Comparison of ENCODE assay signal across 8 cellular contexts in the genomic region with DNA sequence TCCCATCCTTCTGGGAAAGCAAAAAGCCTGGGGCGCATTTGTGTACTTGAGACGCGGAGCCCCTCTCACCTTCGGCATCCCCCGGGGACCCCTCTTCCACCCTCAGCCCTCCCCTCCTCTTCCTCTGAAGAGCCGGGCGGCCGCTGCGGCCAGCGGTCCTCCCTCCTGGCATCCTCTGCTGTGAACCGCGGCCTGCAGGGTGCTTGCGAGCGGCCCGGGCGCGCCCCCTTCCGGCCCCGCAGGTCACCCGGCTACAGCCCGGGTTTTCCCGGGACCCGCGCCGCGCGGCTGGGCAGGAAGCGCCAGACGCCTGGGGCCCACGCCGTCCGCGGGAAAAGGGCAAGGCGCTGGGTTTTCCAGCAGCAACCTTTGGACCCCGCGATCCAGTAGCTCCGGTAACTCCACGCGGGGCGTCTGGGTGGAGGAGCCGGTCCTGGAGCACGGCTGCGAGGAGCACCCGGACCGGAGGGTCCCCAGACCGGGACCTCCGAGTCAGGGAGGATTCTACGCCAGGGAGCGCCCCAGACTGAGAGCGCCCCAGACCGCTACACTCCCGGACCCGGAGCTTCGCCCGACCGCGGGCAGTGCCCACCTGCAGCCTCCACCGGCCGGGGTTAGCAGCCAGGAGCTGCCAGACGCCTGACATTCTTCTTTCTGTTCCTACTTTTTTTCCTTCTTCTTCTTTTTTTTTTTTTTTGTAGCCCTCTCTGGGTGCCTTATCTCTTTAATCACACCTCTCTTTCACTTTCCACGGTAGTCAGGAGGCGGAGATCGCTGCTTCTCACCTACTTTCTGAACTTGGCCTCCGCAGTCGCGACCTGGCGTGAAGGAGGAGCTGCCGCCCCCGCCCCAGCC. TPM values are rescaled to one million over a fixed set of nuclear protein-coding genes. Genes with fewer than 3 reads are reported as not detected.
DNase-seq lines count a peak whose midpoint lies in the region; ATAC-seq and TF ChIP-seq lines count a peak whose summit lies in the region.

A gene with protein sequence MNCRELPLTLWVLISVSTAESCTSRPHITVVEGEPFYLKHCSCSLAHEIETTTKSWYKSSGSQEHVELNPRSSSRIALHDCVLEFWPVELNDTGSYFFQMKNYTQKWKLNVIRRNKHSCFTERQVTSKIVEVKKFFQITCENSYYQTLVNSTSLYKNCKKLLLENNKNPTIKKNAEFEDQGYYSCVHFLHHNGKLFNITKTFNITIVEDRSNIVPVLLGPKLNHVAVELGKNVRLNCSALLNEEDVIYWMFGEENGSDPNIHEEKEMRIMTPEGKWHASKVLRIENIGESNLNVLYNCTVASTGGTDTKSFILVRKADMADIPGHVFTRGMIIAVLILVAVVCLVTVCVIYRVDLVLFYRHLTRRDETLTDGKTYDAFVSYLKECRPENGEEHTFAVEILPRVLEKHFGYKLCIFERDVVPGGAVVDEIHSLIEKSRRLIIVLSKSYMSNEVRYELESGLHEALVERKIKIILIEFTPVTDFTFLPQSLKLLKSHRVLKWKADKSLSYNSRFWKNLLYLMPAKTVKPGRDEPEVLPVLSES (plus strand): TSS at position 271 of the 855 bp plus-strand sequence. CDS start 6,865 bp downstream, outside the sequence.

- peaks cover 37% of the 10 kb centered on the region for H3K36me3 Mint-ChIP-seq in activated naive CD8-positive, alpha-beta T cell treated with anti-CD3 and anti-CD28 coated beads, Interleukin-2, amount 50 U/mL, for 24 hours (ENCODE audit: low read depth)

- H3K4me3 ChIP-seq in left ventricle myocardium inferior (peak within 1 kb of the TSS; percentile 75), psoas muscle (peak within 1 kb of the TSS; percentile 84), urinary bladder (ENCODE audit: low read depth, low read length) (peak within 1 kb of the TSS; percentile 54)

- H3K27ac ChIP-seq in left ventricle myocardium inferior (replicated peaks) (peak within 1 kb of the TSS; percentile 70), psoas muscle (peak within 1 kb of the TSS; percentile 32), urinary bladder (ENCODE audit: low read depth) (peak within 1 kb of the TSS; percentile 44)

- H3K4me1 Mint-ChIP-seq in activated naive CD8-positive, alpha-beta T cell treated with anti-CD3 and anti-CD28 coated beads, Interleukin-2, amount 50 U/mL, for 24 hours, result peaks cover 51% of the 10 kb centered on the region

- no peaks in the 10 kb centered on the region for H3K27me3 Mint-ChIP-seq in activated naive CD8-positive, alpha-beta T cell treated with anti-CD3 and anti-CD28 coated beads, Interleukin-2, amount 50 U/mL, for 24 hours

- peak; percentile 88 for TF ChIP-seq CTCF in left ventricle myocardium inferior (IDR thresholded peaks at IDR 0.05; ENCODE audit: borderline replicate concordance)
- TF ChIP-seq CTCF in psoas muscle (IDR thresholded peaks at IDR 0.05), result peak; percentile 84

- H3K27ac Mint-ChIP-seq in activated naive CD8-positive, alpha-beta T cell treated with anti-CD3 and anti-CD28 coated beads, Interleukin-2, amount 50 U/mL, for 24 hours, result peak within 1 kb of the TSS; percentile 98

- H3K4me1 ChIP-seq in left ventricle myocardium inferior, result peaks cover 18% of the 10 kb centered on the region
- H3K4me1 ChIP-seq in psoas muscle, result no peaks in the 10 kb centered on the region
- no peaks in the 10 kb centered on the region for H3K4me1 ChIP-seq in urinary bladder (ENCODE audit: insufficient read depth)

- H3K36me3 ChIP-seq in left ventricle myocardium inferior (no peaks in the 10 kb centered on the region), psoas muscle (ENCODE audit: insufficient read depth in 1 of 2, low read depth in 1 of 2) (no peaks in the 10 kb centered on the region), urinary bladder (ENCODE audit: insufficient read depth) (no peaks in the 10 kb centered on the region)

- H3K4me3 Mint-ChIP-seq in activated naive CD8-positive, alpha-beta T cell treated with anti-CD3 and anti-CD28 coated beads, Interleukin-2, amount 50 U/mL, for 24 hours, result peak within 1 kb of the TSS; percentile 99

- H3K9me3 ChIP-seq in left ventricle myocardium inferior (replicated peaks), result no peaks in the 10 kb centered on the region
- no peaks in the 10 kb centered on the region for H3K9me3 ChIP-seq in psoas muscle

- H3K27me3 ChIP-seq in left ventricle myocardium inferior (ENCODE audit: low read depth) (no peaks in the 10 kb centered on the region), psoas muscle (ENCODE audit: insufficient read depth in 3 of 3, low read length in 2 of 3) (no peaks in the 10 kb centered on the region)

- DNase-seq in EH (ENCODE audit: low read depth) (peak; percentile 74), HuH-7 (ENCODE audit: low spot score) (peak; percentile 77), SW480 (ENCODE audit: low spot score) (peak; percentile 80), left ventricle myocardium inferior (peak; percentile 83), psoas muscle (peak; percentile 81 to 88)
- peak; percentile 81 for DNase-seq in activated naive CD8-positive, alpha-beta T cell treated with anti-CD3 and anti-CD28 coated beads, Interleukin-2, amount 50 U/mL, for 24 hours

- ATAC-seq in GM21526 (IDR thresholded peaks at IDR 0.05; ENCODE audit: low FRiP score, unreplicated experiment) (peak; percentile 89), psoas muscle (peak; percentile 96 to 100 (median 99))
- ATAC-seq in activated naive CD8-positive, alpha-beta T cell treated with anti-CD3 and anti-CD28 coated beads, Interleukin-2, amount 50 U/mL, for 24 hours, result peak; percentile 85

- WGBS in psoas muscle, 3 donors, result 3 to 5% (median 3%) methylated on average over 63 to 69 of the region's 69 CpGs
- WGBS in urinary bladder, result 4% methylated on average over 69 of the region's 69 CpGs

- intact Hi-C loops in left ventricle myocardium inferior (cut with micrococcal nuclease), result loop anchor here (10.0 kb wide), 1 partner anchor 331 kb away; no protein-coding TSS in a partner anchor
- intact Hi-C loops in psoas muscle (cut with DNase I), result loop anchor here (2.0 to 10.0 kb wide), 7 partner anchors 92 to 341 kb away; a partner anchor contains a TSS

- no peaks in the 10 kb centered on the region for H3K9me3 Mint-ChIP-seq in activated naive CD8-positive, alpha-beta T cell treated with anti-CD3 and anti-CD28 coated beads, Interleukin-2, amount 50 U/mL, for 24 hours

RNA-seq across cellular contexts. Expression of the gene that starts here (rescaled TPM):
- total RNA-seq in left ventricle myocardium inferior (1.8 TPM), psoas muscle (1 to 10 TPM in 2 of 4 donors, under 1 TPM in 2; 0.80 to 2.1 (median 0.97) TPM), urinary bladder (3.3 TPM)
- polyA plus RNA-seq in psoas muscle (1 to 10 TPM in 1 of 3 donors, under 1 TPM in 2; 0.26 to 1.2 (median 0.52) TPM), urinary bladder (3.3 TPM)

Comparison
In these comparisons a context has a peak if more than half of its experiments do, and no peak if none do; other contexts are left out.
1. Peak in every context shown above with its lines: DNase-seq, ATAC-seq, H3K4me3 ChIP-seq and H3K27ac ChIP-seq.